Comparison of ENCODE assay signal across 10 cellular contexts in the genomic region with DNA sequence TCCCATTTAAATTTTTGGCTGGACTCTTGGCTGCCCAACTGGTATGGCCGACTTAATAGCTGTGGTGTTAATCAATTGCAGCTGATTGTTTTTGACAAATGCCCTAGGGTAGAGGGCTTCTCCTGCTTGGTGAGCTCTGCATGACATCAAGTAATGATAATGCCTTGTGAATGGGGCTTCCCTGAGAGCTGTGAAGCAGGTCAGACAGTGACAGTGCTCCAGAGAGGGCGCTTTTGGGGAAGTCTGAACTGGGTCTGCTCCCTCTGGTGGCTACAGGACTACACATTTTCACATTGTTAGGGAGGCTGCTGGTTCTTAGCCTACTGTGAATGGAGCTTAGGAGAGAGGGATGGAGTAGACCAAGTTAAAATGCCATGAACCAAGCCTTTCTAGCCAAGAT.
A peak's percentile ranks its signal among the peaks of the same experiment; 100 is the strongest.
DNase-seq lines count a peak whose midpoint lies in the region; TF ChIP-seq lines count a peak whose summit lies in the region.
"Had no signal": no experiment of that assay in that cellular context is flagged by ENCODE, and none has a peak within 500 bp of the region (broad histone marks: within the 10 kb centered on the region; RNA-seq: fewer than 3 reads in every experiment).

No MANE protein-coding gene starts in this region.

- no peaks in the 10 kb centered on the region for H3K79me1 ChIP-seq in neuronal stem cell (ENCODE audit: low read depth, low read length)

- H3K4me1 ChIP-seq in neuronal stem cell (ENCODE audit: control insufficient read depth in 2 of 2, insufficient read depth in 1 of 2, low read depth in 1 of 2, low read length in 2 of 2) = no peaks in the 10 kb centered on the region
- H3K4me1 ChIP-seq in colonic mucosa = no peaks in the 10 kb centered on the region
- peaks cover 0 to under 1% of the 10 kb centered on the region in 2 donors for H3K4me1 ChIP-seq in ascending aorta

- H3K27me3 ChIP-seq in neuronal stem cell (ENCODE audit: control insufficient read depth in 3 of 3, insufficient read depth in 3 of 3, low read depth in 1 of 3, low read length in 3 of 3) (no peaks in the 10 kb centered on the region), colonic mucosa (no peaks in the 10 kb centered on the region), ascending aorta (no peaks in the 10 kb centered on the region)

- H3K4me3 ChIP-seq in neuronal stem cell (ENCODE audit: low read length in 2 of 2) = no peak overlapping the region
- no peak overlapping the region for H3K4me3 ChIP-seq in colonic mucosa
- no peak overlapping the region for H3K4me3 ChIP-seq in ascending aorta

- H3K27ac ChIP-seq in neuronal stem cell (replicated peaks; ENCODE audit: low read length) (no peak overlapping the region), colonic mucosa (no peak overlapping the region), ascending aorta (no peak overlapping the region)

- H2BK120ac ChIP-seq in neuronal stem cell (ENCODE audit: low read depth, low read length) = no peak overlapping the region

- H3K18ac ChIP-seq in neuronal stem cell (ENCODE audit: low read length) = no peak overlapping the region

- peak; percentile 6 for DNase-seq in NCI-H345 (lab: John Stamatoyannopoulos, UW)
- no peak for DNase-seq in NCI-H345 treated with DMSO at 0.1 percent for 48 hours (lab: John Stamatoyannopoulos, UW; ENCODE audit: unreplicated experiment)
- peak; percentile 5 to 30 for DNase-seq in NCI-H1930 (lab: John Stamatoyannopoulos, UW)
- DNase-seq in dermis blood vessel endothelial cell = peak; percentile 46
- DNase-seq in neuronal stem cell (ENCODE audit: low spot score) = peak; percentile 15
- DNase-seq in colonic mucosa = no peak
- DNase-seq in ascending aorta (ENCODE audit: low spot score in 2 of 2) = no peak
- no peak for DNase-seq in epidermal melanocyte (ENCODE audit: insufficient read length, low spot score)
- DNase-seq: activated T-cell treated with anti-CD3 and anti-CD28 coated beads, Interleukin-2, amount 50 U/mL, for 72 hours; NCI-H1417 had no signal

- no peak overlapping the region for H2BK5ac ChIP-seq in neuronal stem cell (ENCODE audit: low read length)

- H3K9ac ChIP-seq in neuronal stem cell (ENCODE audit: low read depth, low read length, poor library complexity) (no peak overlapping the region), colonic mucosa (ENCODE audit: low read depth in 2 of 2, low read length in 2 of 2) (no peak overlapping the region)

- H2BK15ac ChIP-seq in neuronal stem cell (ENCODE audit: low read length) = no peak overlapping the region

- no peak overlapping the region for H2BK12ac ChIP-seq in neuronal stem cell (ENCODE audit: low read length)

- no peak overlapping the region for H2AFZ ChIP-seq in neuronal stem cell (ENCODE audit: low read length)

- intact Hi-C loops in colonic mucosa (cut with DNase I) (no loop called here), ascending aorta (cut with DNase I) (no loop called here)

- no peak overlapping the region for H3K4me2 ChIP-seq in neuronal stem cell (ENCODE audit: insufficient read depth, low read length, poor library complexity, severe bottlenecking)

- H3K36me3 ChIP-seq in neuronal stem cell (replicated peaks in 1 of 2; ENCODE audit: control insufficient read depth in 2 of 2, insufficient read depth in 2 of 2, low read length in 2 of 2) (no peaks in the 10 kb centered on the region), colonic mucosa (no peaks in the 10 kb centered on the region), ascending aorta (no peaks in the 10 kb centered on the region)

- H3K23ac ChIP-seq in neuronal stem cell (ENCODE audit: low read depth, low read length, poor library complexity) = no peak overlapping the region

- no CpG with 5 or more reads among the region's 2 CpGs for WGBS in neuronal stem cell (ENCODE audit: extremely low coverage in 2 of 2, insufficient read length in 2 of 2, insufficient replicate concordance in 1 of 2), 2 donors

- no peak overlapping the region for H4K91ac ChIP-seq in neuronal stem cell (ENCODE audit: low read depth, low read length, poor library complexity)

- H3K4ac ChIP-seq in neuronal stem cell (ENCODE audit: low read length) = no peak overlapping the region

- H4K8ac ChIP-seq in neuronal stem cell (ENCODE audit: low read depth, low read length) = no peak overlapping the region

- no peak overlapping the region for H2AK5ac ChIP-seq in neuronal stem cell (ENCODE audit: low read depth, low read length)

- TF ChIP-seq CTCF in colonic mucosa (IDR thresholded peaks at IDR 0.05) (no peak), ascending aorta (IDR thresholded peaks at IDR 0.05) (no peak)

- H3K14ac ChIP-seq in neuronal stem cell (ENCODE audit: low read length) = no peak overlapping the region

- H3K9me3 ChIP-seq in neuronal stem cell (replicated peaks in 1 of 2; ENCODE audit: control insufficient read depth in 2 of 2, insufficient read depth in 1 of 2, low read depth in 1 of 2, low read length in 2 of 2) = peaks cover 2 to 23% of the 10 kb centered on the region in 2 donors
- H3K9me3 ChIP-seq in colonic mucosa = no peaks in the 10 kb centered on the region
- peaks cover 14 to 28% of the 10 kb centered on the region in 2 donors for H3K9me3 ChIP-seq in ascending aorta

Comparison
In these comparisons a context has a peak if more than half of its experiments do, and no peak if none do; other contexts are left out.
1. DNase-seq: peak in NCI-H345 (single experiment), NCI-H1930 (2 of 2), dermis blood vessel endothelial cell (single experiment) and neuronal stem cell (single experiment); none in NCI-H345 treated with DMSO at 0.1 percent for 48 hours (single experiment), colonic mucosa (single experiment), ascending aorta (0 of 2) and epidermal melanocyte (single experiment).